1 cellular context compared by ENCODE assay signal in genomic region chr3:58742239-58742638, GRCh38.
TF ChIP-seq lines count a peak whose summit lies in the region.

No MANE protein-coding gene starts in this region.

TF ChIP-seq in GM23338, 12 proteins besides CTCF, POLR2A, EP300 and RAD21 (continued from another document):
- TF ChIP-seq, protein P1, sequence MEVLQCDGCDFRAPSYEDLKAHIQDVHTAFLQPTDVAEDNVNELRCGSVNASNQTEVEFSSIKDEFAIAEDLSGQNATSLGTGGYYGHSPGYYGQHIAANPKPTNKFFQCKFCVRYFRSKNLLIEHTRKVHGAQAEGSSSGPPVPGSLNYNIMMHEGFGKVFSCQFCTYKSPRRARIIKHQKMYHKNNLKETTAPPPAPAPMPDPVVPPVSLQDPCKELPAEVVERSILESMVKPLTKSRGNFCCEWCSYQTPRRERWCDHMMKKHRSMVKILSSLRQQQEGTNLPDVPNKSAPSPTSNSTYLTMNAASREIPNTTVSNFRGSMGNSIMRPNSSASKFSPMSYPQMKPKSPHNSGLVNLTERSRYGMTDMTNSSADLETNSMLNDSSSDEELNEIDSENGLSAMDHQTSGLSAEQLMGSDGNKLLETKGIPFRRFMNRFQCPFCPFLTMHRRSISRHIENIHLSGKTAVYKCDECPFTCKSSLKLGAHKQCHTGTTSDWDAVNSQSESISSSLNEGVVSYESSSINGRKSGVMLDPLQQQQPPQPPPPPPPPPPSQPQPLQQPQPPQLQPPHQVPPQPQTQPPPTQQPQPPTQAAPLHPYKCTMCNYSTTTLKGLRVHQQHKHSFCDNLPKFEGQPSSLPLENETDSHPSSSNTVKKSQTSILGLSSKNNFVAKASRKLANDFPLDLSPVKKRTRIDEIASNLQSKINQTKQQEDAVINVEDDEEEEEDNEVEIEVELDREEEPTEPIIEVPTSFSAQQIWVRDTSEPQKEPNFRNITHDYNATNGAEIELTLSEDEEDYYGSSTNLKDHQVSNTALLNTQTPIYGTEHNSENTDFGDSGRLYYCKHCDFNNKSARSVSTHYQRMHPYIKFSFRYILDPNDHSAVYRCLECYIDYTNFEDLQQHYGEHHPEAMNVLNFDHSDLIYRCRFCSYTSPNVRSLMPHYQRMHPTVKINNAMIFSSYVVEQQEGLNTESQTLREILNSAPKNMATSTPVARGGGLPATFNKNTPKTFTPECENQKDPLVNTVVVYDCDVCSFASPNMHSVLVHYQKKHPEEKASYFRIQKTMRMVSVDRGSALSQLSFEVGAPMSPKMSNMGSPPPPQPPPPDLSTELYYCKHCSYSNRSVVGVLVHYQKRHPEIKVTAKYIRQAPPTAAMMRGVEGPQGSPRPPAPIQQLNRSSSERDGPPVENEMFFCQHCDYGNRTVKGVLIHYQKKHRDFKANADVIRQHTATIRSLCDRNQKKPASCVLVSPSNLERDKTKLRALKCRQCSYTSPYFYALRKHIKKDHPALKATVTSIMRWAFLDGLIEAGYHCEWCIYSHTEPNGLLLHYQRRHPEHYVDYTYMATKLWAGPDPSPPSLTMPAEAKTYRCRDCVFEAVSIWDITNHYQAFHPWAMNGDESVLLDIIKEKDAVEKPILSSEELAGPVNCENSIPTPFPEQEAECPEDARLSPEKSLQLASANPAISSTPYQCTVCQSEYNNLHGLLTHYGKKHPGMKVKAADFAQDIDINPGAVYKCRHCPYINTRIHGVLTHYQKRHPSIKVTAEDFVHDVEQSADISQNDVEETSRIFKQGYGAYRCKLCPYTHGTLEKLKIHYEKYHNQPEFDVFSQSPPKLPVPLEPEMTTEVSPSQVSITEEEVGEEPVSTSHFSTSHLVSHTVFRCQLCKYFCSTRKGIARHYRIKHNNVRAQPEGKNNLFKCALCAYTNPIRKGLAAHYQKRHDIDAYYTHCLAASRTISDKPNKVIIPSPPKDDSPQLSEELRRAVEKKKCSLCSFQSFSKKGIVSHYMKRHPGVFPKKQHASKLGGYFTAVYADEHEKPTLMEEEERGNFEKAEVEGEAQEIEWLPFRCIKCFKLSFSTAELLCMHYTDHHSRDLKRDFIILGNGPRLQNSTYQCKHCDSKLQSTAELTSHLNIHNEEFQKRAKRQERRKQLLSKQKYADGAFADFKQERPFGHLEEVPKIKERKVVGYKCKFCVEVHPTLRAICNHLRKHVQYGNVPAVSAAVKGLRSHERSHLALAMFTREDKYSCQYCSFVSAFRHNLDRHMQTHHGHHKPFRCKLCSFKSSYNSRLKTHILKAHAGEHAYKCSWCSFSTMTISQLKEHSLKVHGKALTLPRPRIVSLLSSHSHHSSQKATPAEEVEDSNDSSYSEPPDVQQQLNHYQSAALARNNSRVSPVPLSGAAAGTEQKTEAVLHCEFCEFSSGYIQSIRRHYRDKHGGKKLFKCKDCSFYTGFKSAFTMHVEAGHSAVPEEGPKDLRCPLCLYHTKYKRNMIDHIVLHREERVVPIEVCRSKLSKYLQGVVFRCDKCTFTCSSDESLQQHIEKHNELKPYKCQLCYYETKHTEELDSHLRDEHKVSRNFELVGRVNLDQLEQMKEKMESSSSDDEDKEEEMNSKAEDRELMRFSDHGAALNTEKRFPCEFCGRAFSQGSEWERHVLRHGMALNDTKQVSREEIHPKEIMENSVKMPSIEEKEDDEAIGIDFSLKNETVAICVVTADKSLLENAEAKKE (CRISPR knock-in tag; IDR thresholded peaks at IDR 0.05), result no peak
